In genomic region chr6:161242779-161243693, GRCh38 we compare ENCODE assay signal across 11 cellular contexts. TPM values are rescaled to one million over a fixed set of nuclear protein-coding genes. Genes with fewer than 3 reads are reported as not detected.
A peak's percentile ranks its signal among the peaks of the same experiment; 100 is the strongest.
DNase-seq lines count a peak whose midpoint lies in the region; ATAC-seq and TF ChIP-seq lines count a peak whose summit lies in the region.
"Had no signal": no experiment of that assay in that cellular context is flagged by ENCODE, and none has a peak within 500 bp of the region (broad histone marks: within the 10 kb centered on the region; RNA-seq: fewer than 3 reads in every experiment).

No MANE protein-coding gene starts in this region.

- H3K4me1 Mint-ChIP-seq in GM23338, result peaks cover 57% of the 10 kb centered on the region
- H3K4me1 Mint-ChIP-seq in activated CD8-positive, alpha-beta memory T cell treated with anti-CD3 and anti-CD28 coated beads, Interleukin-2, amount 10 ng/mL, durations not matched to agents 7 days and 5 days, result peaks cover 8% of the 10 kb centered on the region

- H3K27ac ChIP-seq in GM23338 (ENCODE audit: low read depth), result peak overlapping the region; percentile 72
- H3K27ac ChIP-seq in gastroesophageal sphincter, result peak overlapping the region in 1 of 4 donors; percentile 24
- no peak overlapping the region for H3K27ac ChIP-seq in tibial artery
- H3K27ac ChIP-seq: SK-N-MC had no signal

- peak overlapping the region; percentile 70; the same call in 1 of the 2 replicates for H3K4me2 ChIP-seq in GM23338

- H3K79me2 ChIP-seq in GM23338 (replicated peaks; ENCODE audit: insufficient read depth), result peaks cover 95% of the 10 kb centered on the region

- no peak for TF ChIP-seq EP300 in gastroesophageal sphincter (IDR thresholded peaks at IDR 0.05)

- TF ChIP-seq POLR2A in gastroesophageal sphincter (IDR thresholded peaks at IDR 0.05), result no peak

- WGBS in gastroesophageal sphincter (ENCODE audit: low coverage in 1 of 2), 2 donors, result 79 to 87% methylated on average over 6 to 14 of the region's 28 CpGs

- H3K27me3 Mint-ChIP-seq in GM23338 (ENCODE audit: insufficient read depth, low read depth, poor library complexity), result peaks cover 8% of the 10 kb centered on the region
- H3K27me3 Mint-ChIP-seq in activated CD8-positive, alpha-beta memory T cell treated with anti-CD3 and anti-CD28 coated beads, Interleukin-2, amount 10 ng/mL, durations not matched to agents 7 days and 5 days, result no peaks in the 10 kb centered on the region

- DNase-seq in GM23338 (ENCODE audit: low spot score) (peak; percentile 78), tibial artery (no peak), NCI-H2081 (lab: John Stamatoyannopoulos, UW) (no peak)
- peak; percentile 53 for DNase-seq in activated CD8-positive, alpha-beta memory T cell treated with anti-CD3 and anti-CD28 coated beads, Interleukin-2, amount 10 ng/mL, durations not matched to agents 7 days and 5 days
- DNase-seq in stimulated activated CD8-positive, alpha-beta memory T cell treated with anti-CD3 and anti-CD28 coated beads, Interleukin-15, amount 100 ng/mL, for 24 hours (ENCODE audit: low read depth), result peak; percentile 19
- DNase-seq: retina had no signal

- TF ChIP-seq CTCF in GM23338 (conservative IDR thresholded peaks at IDR 0.05; ENCODE audit: low read depth in 2 of 2), result peak in 1 of 2 experiments; percentile 31; a peak in 2 of 4 replicates
- TF ChIP-seq CTCF in gastroesophageal sphincter (IDR thresholded peaks at IDR 0.05), result no peak
- TF ChIP-seq CTCF in tibial artery (IDR thresholded peaks at IDR 0.05), result no peak

- no peaks in the 10 kb centered on the region for H3K27me3 ChIP-seq in GM23338 (ENCODE audit: insufficient read depth)
- no peaks in the 10 kb centered on the region for H3K27me3 ChIP-seq in gastroesophageal sphincter
- H3K27me3 ChIP-seq in tibial artery, result no peaks in the 10 kb centered on the region

- peaks cover 50% of the 10 kb centered on the region for H4K20me1 ChIP-seq in GM23338 (replicated peaks; ENCODE audit: insufficient read depth)

- peak overlapping the region; percentile 81 for H3K27ac Mint-ChIP-seq in GM23338
- H3K27ac Mint-ChIP-seq in activated CD8-positive, alpha-beta memory T cell treated with anti-CD3 and anti-CD28 coated beads, Interleukin-2, amount 10 ng/mL, durations not matched to agents 7 days and 5 days, result no peak overlapping the region

- H3K4me1 ChIP-seq in GM23338 (ENCODE audit: insufficient read depth) (peaks cover 36% of the 10 kb centered on the region), gastroesophageal sphincter (peaks cover 0 to 19% (median 3%) of the 10 kb centered on the region in 3 donors), tibial artery (no peaks in the 10 kb centered on the region)

- peak; percentile 91 for ATAC-seq in GM23338
- peak; percentile 65 for ATAC-seq in activated CD8-positive, alpha-beta memory T cell treated with anti-CD3 and anti-CD28 coated beads, Interleukin-2, amount 10 ng/mL, durations not matched to agents 7 days and 5 days
- ATAC-seq in gastroesophageal sphincter, result peak; percentile 63
- no peak for ATAC-seq in GM21529 (IDR thresholded peaks at IDR 0.05; ENCODE audit: unreplicated experiment)
- ATAC-seq in GM21786 (IDR thresholded peaks at IDR 0.05; ENCODE audit: unreplicated experiment), result no peak
- ATAC-seq: GM12878 had no signal

- H3K4me3 ChIP-seq in GM23338 (no peak overlapping the region), gastroesophageal sphincter (no peak overlapping the region), tibial artery (no peak overlapping the region)
- H3K4me3 ChIP-seq: GM12878, SK-N-MC had no signal

- no peaks in the 10 kb centered on the region for H3K9me3 Mint-ChIP-seq in GM23338
- no peaks in the 10 kb centered on the region for H3K9me3 Mint-ChIP-seq in activated CD8-positive, alpha-beta memory T cell treated with anti-CD3 and anti-CD28 coated beads, Interleukin-2, amount 10 ng/mL, durations not matched to agents 7 days and 5 days (ENCODE audit: low read depth)

- intact Hi-C loops in tibial artery (cut with DNase I; ENCODE audit: low total_unique reads), result no loop called here

- CTCF ChIA-PET in activated CD8-positive, alpha-beta memory T cell treated with anti-CD3 and anti-CD28 coated beads, Interleukin-2, amount 10 ng/mL, durations not matched to agents 7 days and 5 days (lab: Charles Lee), result interaction anchor here (0.6 to 0.9 kb wide), 2 partner anchors 9 to 405 kb away, joined by 3 read pairs; no protein-coding TSS in a partner anchor

- no peak overlapping the region for H2AFZ ChIP-seq in GM23338

- H3F3A ChIP-seq in GM23338 (replicated peaks; ENCODE audit: low read depth), result no peaks in the 10 kb centered on the region

- peaks cover 11% of the 10 kb centered on the region for H3K36me3 Mint-ChIP-seq in GM23338 (ENCODE audit: low read depth)
- peaks cover 7% of the 10 kb centered on the region for H3K36me3 Mint-ChIP-seq in activated CD8-positive, alpha-beta memory T cell treated with anti-CD3 and anti-CD28 coated beads, Interleukin-2, amount 10 ng/mL, durations not matched to agents 7 days and 5 days

- H3K36me3 ChIP-seq in GM23338 (ENCODE audit: insufficient read depth) (no peaks in the 10 kb centered on the region), gastroesophageal sphincter (peaks cover 0 to 11% of the 10 kb centered on the region in 2 donors), tibial artery (no peaks in the 10 kb centered on the region)

- H3K4me3 Mint-ChIP-seq in GM23338, result peak overlapping the region; percentile 11; the same call in 1 of the 3 replicates
- no peak overlapping the region for H3K4me3 Mint-ChIP-seq in activated CD8-positive, alpha-beta memory T cell treated with anti-CD3 and anti-CD28 coated beads, Interleukin-2, amount 10 ng/mL, durations not matched to agents 7 days and 5 days

- no peaks in the 10 kb centered on the region for H3K9me3 ChIP-seq in gastroesophageal sphincter
- no peaks in the 10 kb centered on the region for H3K9me3 ChIP-seq in tibial artery

- H3K9me2 ChIP-seq in GM23338 (ENCODE audit: insufficient read depth), result no peaks in the 10 kb centered on the region

TF ChIP-seq in GM23338, 12 proteins besides CTCF, POLR2A, EP300 and RAD21:
- TF ChIP-seq ZNF114 (CRISPR knock-in tag; IDR thresholded peaks at IDR 0.05) (0 out of 2 replicates have a peak, but pooled peaks have one; percentile 47), ETS1 (IDR thresholded peaks at IDR 0.05) (no peak), CREB1 (CRISPR knock-in tag; IDR thresholded peaks at IDR 0.05; ENCODE audit: low read depth) (peak; percentile 66), ZNF331 (CRISPR knock-in tag; IDR thresholded peaks at IDR 0.05; ENCODE audit: low read depth) (peak; percentile 56)

RNA-seq across cellular contexts. Expression of gene AGPAT4, which starts 30.8 kb away (rescaled TPM):
- 18.3 and 19.3 TPM in 2 replicates for total RNA-seq in GM23338 (2014; rRNA removed; shearing (Covaris generic))
- 7.0 and 8.9 TPM in 2 replicates for polyA plus RNA-seq in GM23338 (2016; fragmentation: Nextera tagmentation; extraction: Ambion mirVana)
- total RNA-seq in activated CD8-positive, alpha-beta memory T cell treated with anti-CD3 and anti-CD28 coated beads, Interleukin-2, amount 10 ng/mL, durations not matched to agents 7 days and 5 days, result 1 to 10 TPM; 3.1 to 4.1 TPM
- total RNA-seq in gastroesophageal sphincter, result 10 to 100 TPM in 2 of 4 donors, 1 to 10 TPM in 2; 7.2 to 10.8 (median 9.1) TPM

Comparison
In these comparisons a context has a peak if more than half of its experiments do, and no peak if none do; other contexts are left out.
1. ATAC-seq: peak in GM23338 (single experiment), activated CD8-positive, alpha-beta memory T cell treated with anti-CD3 and anti-CD28 coated beads, Interleukin-2, amount 10 ng/mL, durations not matched to agents 7 days and 5 days (single experiment) and gastroesophageal sphincter (single experiment); none in GM21529 (single experiment) and GM21786 (single experiment).
2. DNase-seq: peak in GM23338 (single experiment), activated CD8-positive, alpha-beta memory T cell treated with anti-CD3 and anti-CD28 coated beads, Interleukin-2, amount 10 ng/mL, durations not matched to agents 7 days and 5 days (single experiment) and stimulated activated CD8-positive, alpha-beta memory T cell treated with anti-CD3 and anti-CD28 coated beads, Interleukin-15, amount 100 ng/mL, for 24 hours (single experiment); none in tibial artery (0 of 2) and NCI-H2081 (0 of 2).